In genomic region chr10:91108820-91109219, GRCh38 we compare ENCODE assay signal across 26 cellular contexts.
"Had no signal": no experiment of that assay in that cellular context is flagged by ENCODE, and none has a peak within 500 bp of the region (broad histone marks: within the 10 kb centered on the region; RNA-seq: fewer than 3 reads in every experiment).

No MANE protein-coding gene starts in this region.

- ATAC-seq: effector memory CD8-positive, alpha-beta T cell; esophagus mucosa; foreskin keratinocyte; gastrocnemius medialis; gastroesophageal sphincter; heart left ventricle; heart right ventricle had no signal

- H3K9me3 Mint-ChIP-seq: effector memory CD8-positive, alpha-beta T cell had no signal

- H3K36me3 ChIP-seq: colonic mucosa, esophagus muscularis mucosa, esophagus squamous epithelium, gastrocnemius medialis, gastroesophageal sphincter, heart left ventricle, heart right ventricle had no signal

- H3K27ac ChIP-seq: colonic mucosa, coronary artery, dorsolateral prefrontal cortex, epithelial cell of prostate, esophagus muscularis mucosa, esophagus squamous epithelium, foreskin keratinocyte, gastrocnemius medialis, gastroesophageal sphincter, heart left ventricle, heart right ventricle, hepatocyte had no signal

- H3K9me3 ChIP-seq: colonic mucosa, gastrocnemius medialis, gastroesophageal sphincter had no signal

- H3K4me1 ChIP-seq: colonic mucosa, esophagus squamous epithelium, foreskin keratinocyte, gastrocnemius medialis, gastroesophageal sphincter had no signal

- H3K4me3 ChIP-seq: colonic mucosa, coronary artery, dorsolateral prefrontal cortex, esophagus muscularis mucosa, esophagus squamous epithelium, gastrocnemius medialis, gastroesophageal sphincter, heart left ventricle, heart right ventricle, hepatocyte had no signal

- H3K27me3 Mint-ChIP-seq: dendritic cell treated with granulocyte-macrophage colony-stimulating factor and Interleukin-4, amounts not matched to agents 40 ng/mL and 50 ng/mL, for 4 days had no signal

- DNase-seq: colonic mucosa; cortex of kidney; dermis blood vessel endothelial cell; dorsolateral prefrontal cortex; effector CD4-positive, alpha-beta T cell; effector CD8-positive, alpha-beta T cell; effector memory CD4-positive, alpha-beta T cell; effector memory CD8-positive, alpha-beta T cell; endodermal cell; erythroblast; esophagus squamous epithelium; foreskin fibroblast; foreskin keratinocyte; foreskin melanocyte; gastrocnemius medialis; glutamatergic neuron; head of caudate nucleus; heart left ventricle; heart right ventricle had no signal

- H3K4me3 Mint-ChIP-seq: dendritic cell treated with granulocyte-macrophage colony-stimulating factor and Interleukin-4, amounts not matched to agents 40 ng/mL and 50 ng/mL, for 4 days; effector memory CD8-positive, alpha-beta T cell; endodermal cell had no signal

- H3K27ac Mint-ChIP-seq: dendritic cell treated with granulocyte-macrophage colony-stimulating factor and Interleukin-4, amounts not matched to agents 40 ng/mL and 50 ng/mL, for 4 days; effector memory CD8-positive, alpha-beta T cell; endodermal cell had no signal
